Comparison of ENCODE assay signal across 10 cellular contexts in the genomic region with DNA sequence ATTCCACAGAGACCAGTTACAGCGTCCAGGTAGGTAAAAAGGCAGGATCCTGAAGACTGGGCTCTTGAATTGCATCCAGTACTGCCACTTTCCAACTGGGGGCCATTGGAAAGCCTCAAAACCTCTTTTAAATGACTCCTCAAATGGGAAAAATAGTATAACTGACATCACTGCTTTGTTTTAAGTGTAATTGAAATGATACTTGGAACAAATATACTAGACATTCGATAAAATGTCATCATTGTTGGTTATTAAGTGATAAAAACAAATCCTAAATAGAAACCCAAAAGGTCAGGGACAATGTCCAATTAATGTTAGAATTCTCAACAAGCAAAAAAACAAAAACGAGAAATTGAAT. TPM values are rescaled to one million over a fixed set of nuclear protein-coding genes. Genes with fewer than 3 reads are reported as not detected.
A peak's percentile ranks its signal among the peaks of the same experiment; 100 is the strongest.
DNase-seq lines count a peak whose midpoint lies in the region; ATAC-seq and TF ChIP-seq lines count a peak whose summit lies in the region.
"Had no signal": no experiment of that assay in that cellular context is flagged by ENCODE, and none has a peak within 500 bp of the region (broad histone marks: within the 10 kb centered on the region; RNA-seq: fewer than 3 reads in every experiment).

No MANE protein-coding gene starts in this region.

- peaks cover 12% of the 10 kb centered on the region for H3K4me1 ChIP-seq in upper lobe of right lung

- no peak overlapping the region for H3K4me3 ChIP-seq in upper lobe of right lung
- H3K4me3 ChIP-seq: body of pancreas had no signal

- H3K27me3 ChIP-seq in upper lobe of right lung: no peaks in the 10 kb centered on the region
- H3K27me3 ChIP-seq: body of pancreas, tibial artery had no signal

- intact Hi-C loops in activated CD4-positive, alpha-beta T cell treated with anti-CD3 and anti-CD28 coated beads, Interleukin-2, amount 10 ng/mL, durations not matched to agents 24 days and 14 days (cut with micrococcal nuclease): no loop called here
- intact Hi-C loops in activated T-helper 1 cell treated with anti-CD3 and anti-CD28 coated beads, Interleukin-12 subunit alpha, Interleukin-12 subunit beta, Interleukin-2, Interleukin-4 antibody, amounts not matched to agents 30 ng/mL and 10 ng/mL and 1 ng/mL, durations not matched to agents 14 hours and 24 hours and 36 hours (cut with micrococcal nuclease): no loop called here
- intact Hi-C loops in upper lobe of right lung (cut with DNase I): no loop called here

- ATAC-seq in stimulated activated naive B cell treated with anti-CD40 and anti-IgM and Interleukin-4, amounts not matched to agents 10 μg/mL and 1 μg/mL and 100 μg/mL, for 72 hours (replicated peaks): no peak
- no peak for ATAC-seq in upper lobe of right lung

- no peak for DNase-seq in activated CD4-positive, alpha-beta T cell treated with anti-CD3 and anti-CD28 coated beads, Interleukin-2, amount 10 ng/mL, durations not matched to agents 24 days and 14 days
- DNase-seq in activated CD4-positive, alpha-beta T cell treated with anti-CD3 and anti-CD28 coated beads, Interleukin-2, amount 50 U/mL, for 48 hours: no peak
- no peak for DNase-seq in activated T-helper 1 cell treated with anti-CD3 and anti-CD28 coated beads, Interleukin-12 subunit alpha, Interleukin-12 subunit beta, Interleukin-2, Interleukin-4 antibody, amounts not matched to agents 30 ng/mL and 10 ng/mL and 1 ng/mL, durations not matched to agents 14 hours and 24 hours and 36 hours (ENCODE audit: low spot score)
- DNase-seq in immature natural killer cell (no peak), upper lobe of right lung (no peak), COLO829 (ENCODE audit: low spot score) (no peak), SW 1271 (lab: John Stamatoyannopoulos, UW) (no peak)
- DNase-seq in stimulated activated naive B cell treated with anti-CD40 and anti-IgM and Interleukin-4, amounts not matched to agents 10 μg/mL and 1 μg/mL and 100 μg/mL, for 72 hours: no peak

- peaks cover 27% of the 10 kb centered on the region for H3K36me3 Mint-ChIP-seq in activated CD4-positive, alpha-beta T cell treated with anti-CD3 and anti-CD28 coated beads, Interleukin-2, amount 10 ng/mL, durations not matched to agents 24 days and 14 days (ENCODE audit: low read depth)
- H3K36me3 Mint-ChIP-seq in activated T-helper 1 cell treated with anti-CD3 and anti-CD28 coated beads, Interleukin-12 subunit alpha, Interleukin-12 subunit beta, Interleukin-2, Interleukin-4 antibody, amounts not matched to agents 30 ng/mL and 10 ng/mL and 1 ng/mL, durations not matched to agents 14 hours and 24 hours and 36 hours (ENCODE audit: low read depth): peaks cover 22% of the 10 kb centered on the region
- H3K36me3 Mint-ChIP-seq in immature natural killer cell: peaks cover 0 to 3% (median 0%) of the 10 kb centered on the region in 3 donors
- peaks cover 18 to 27% of the 10 kb centered on the region in 2 donors for H3K36me3 Mint-ChIP-seq in stimulated activated naive B cell treated with anti-CD40 and anti-IgM and Interleukin-4, amounts not matched to agents 10 μg/mL and 1 μg/mL and 100 μg/mL, for 72 hours

- no peak overlapping the region for H3K27ac ChIP-seq in upper lobe of right lung

- H3K4me3 Mint-ChIP-seq in activated CD4-positive, alpha-beta T cell treated with anti-CD3 and anti-CD28 coated beads, Interleukin-2, amount 10 ng/mL, durations not matched to agents 24 days and 14 days: peak overlapping the region; percentile 96
- peak overlapping the region; percentile 81 for H3K4me3 Mint-ChIP-seq in activated T-helper 1 cell treated with anti-CD3 and anti-CD28 coated beads, Interleukin-12 subunit alpha, Interleukin-12 subunit beta, Interleukin-2, Interleukin-4 antibody, amounts not matched to agents 30 ng/mL and 10 ng/mL and 1 ng/mL, durations not matched to agents 14 hours and 24 hours and 36 hours
- H3K4me3 Mint-ChIP-seq in immature natural killer cell: peak overlapping the region in 4 of 5 donors; percentile 27 to 64 (median 48)
- peak overlapping the region in 1 of 2 donors; percentile 70 for H3K4me3 Mint-ChIP-seq in stimulated activated naive B cell treated with anti-CD40 and anti-IgM and Interleukin-4, amounts not matched to agents 10 μg/mL and 1 μg/mL and 100 μg/mL, for 72 hours

- H3K9me3 Mint-ChIP-seq in activated CD4-positive, alpha-beta T cell treated with anti-CD3 and anti-CD28 coated beads, Interleukin-2, amount 10 ng/mL, durations not matched to agents 24 days and 14 days: no peaks in the 10 kb centered on the region
- no peaks in the 10 kb centered on the region for H3K9me3 Mint-ChIP-seq in activated T-helper 1 cell treated with anti-CD3 and anti-CD28 coated beads, Interleukin-12 subunit alpha, Interleukin-12 subunit beta, Interleukin-2, Interleukin-4 antibody, amounts not matched to agents 30 ng/mL and 10 ng/mL and 1 ng/mL, durations not matched to agents 14 hours and 24 hours and 36 hours
- H3K9me3 Mint-ChIP-seq in immature natural killer cell: no peaks in the 10 kb centered on the region
- H3K9me3 Mint-ChIP-seq in stimulated activated naive B cell treated with anti-CD40 and anti-IgM and Interleukin-4, amounts not matched to agents 10 μg/mL and 1 μg/mL and 100 μg/mL, for 72 hours: no peaks in the 10 kb centered on the region

- peaks cover 13% of the 10 kb centered on the region for H3K27me3 Mint-ChIP-seq in activated CD4-positive, alpha-beta T cell treated with anti-CD3 and anti-CD28 coated beads, Interleukin-2, amount 10 ng/mL, durations not matched to agents 24 days and 14 days
- H3K27me3 Mint-ChIP-seq in activated T-helper 1 cell treated with anti-CD3 and anti-CD28 coated beads, Interleukin-12 subunit alpha, Interleukin-12 subunit beta, Interleukin-2, Interleukin-4 antibody, amounts not matched to agents 30 ng/mL and 10 ng/mL and 1 ng/mL, durations not matched to agents 14 hours and 24 hours and 36 hours (ENCODE audit: insufficient read depth): peaks cover 9% of the 10 kb centered on the region
- peaks cover 0 to 12% (median 7%) of the 10 kb centered on the region in 3 donors for H3K27me3 Mint-ChIP-seq in immature natural killer cell (ENCODE audit: low read depth in 3 of 3)
- no peaks in the 10 kb centered on the region for H3K27me3 Mint-ChIP-seq in stimulated activated naive B cell treated with anti-CD40 and anti-IgM and Interleukin-4, amounts not matched to agents 10 μg/mL and 1 μg/mL and 100 μg/mL, for 72 hours

- no peak for TF ChIP-seq CTCF in upper lobe of right lung (IDR thresholded peaks at IDR 0.05)

- H3K36me3 ChIP-seq in upper lobe of right lung: no peaks in the 10 kb centered on the region
- H3K36me3 ChIP-seq: tibial artery had no signal

- H3K9me3 ChIP-seq in upper lobe of right lung: no peaks in the 10 kb centered on the region
- H3K9me3 ChIP-seq: body of pancreas, tibial artery had no signal

- no peak overlapping the region for H3K27ac Mint-ChIP-seq in activated CD4-positive, alpha-beta T cell treated with anti-CD3 and anti-CD28 coated beads, Interleukin-2, amount 10 ng/mL, durations not matched to agents 24 days and 14 days
- H3K27ac Mint-ChIP-seq in activated T-helper 1 cell treated with anti-CD3 and anti-CD28 coated beads, Interleukin-12 subunit alpha, Interleukin-12 subunit beta, Interleukin-2, Interleukin-4 antibody, amounts not matched to agents 30 ng/mL and 10 ng/mL and 1 ng/mL, durations not matched to agents 14 hours and 24 hours and 36 hours: peak overlapping the region; percentile 49
- H3K27ac Mint-ChIP-seq in immature natural killer cell: peak overlapping the region in 3 of 6 donors; percentile 32 to 64 (median 44)
- H3K27ac Mint-ChIP-seq in stimulated activated naive B cell treated with anti-CD40 and anti-IgM and Interleukin-4, amounts not matched to agents 10 μg/mL and 1 μg/mL and 100 μg/mL, for 72 hours: peak overlapping the region; percentile 86

- peaks cover 44% of the 10 kb centered on the region for H3K4me1 Mint-ChIP-seq in activated CD4-positive, alpha-beta T cell treated with anti-CD3 and anti-CD28 coated beads, Interleukin-2, amount 10 ng/mL, durations not matched to agents 24 days and 14 days
- H3K4me1 Mint-ChIP-seq in activated T-helper 1 cell treated with anti-CD3 and anti-CD28 coated beads, Interleukin-12 subunit alpha, Interleukin-12 subunit beta, Interleukin-2, Interleukin-4 antibody, amounts not matched to agents 30 ng/mL and 10 ng/mL and 1 ng/mL, durations not matched to agents 14 hours and 24 hours and 36 hours (ENCODE audit: low read depth): peaks cover 53% of the 10 kb centered on the region
- H3K4me1 Mint-ChIP-seq in immature natural killer cell: peaks cover 18 to 20% of the 10 kb centered on the region in 2 donors
- H3K4me1 Mint-ChIP-seq in stimulated activated naive B cell treated with anti-CD40 and anti-IgM and Interleukin-4, amounts not matched to agents 10 μg/mL and 1 μg/mL and 100 μg/mL, for 72 hours: peaks cover 37 to 65% of the 10 kb centered on the region in 2 donors

RNA-seq across cellular contexts. Expression of a gene that starts 1.2 kb away (rescaled TPM):
- total RNA-seq in activated CD4-positive, alpha-beta T cell treated with anti-CD3 and anti-CD28 coated beads, Interleukin-2, amount 10 ng/mL, durations not matched to agents 24 days and 14 days: 470 and 474 TPM in 2 replicates
- total RNA-seq in activated T-helper 1 cell treated with anti-CD3 and anti-CD28 coated beads, Interleukin-12 subunit alpha, Interleukin-12 subunit beta, Interleukin-2, Interleukin-4 antibody, amounts not matched to agents 30 ng/mL and 10 ng/mL and 1 ng/mL, durations not matched to agents 14 hours and 24 hours and 36 hours: 531 and 535 TPM in 2 replicates
- 100 to 1,000 TPM; 193 to 268 (median 235) TPM for polyA plus RNA-seq in immature natural killer cell
- total RNA-seq in upper lobe of right lung: 129 TPM

RNA-seq across cellular contexts. Expression of a gene that starts 29.2 kb away (rescaled TPM):
- 36.7 and 36.9 TPM in 2 replicates for total RNA-seq in activated CD4-positive, alpha-beta T cell treated with anti-CD3 and anti-CD28 coated beads, Interleukin-2, amount 10 ng/mL, durations not matched to agents 24 days and 14 days
- total RNA-seq in activated T-helper 1 cell treated with anti-CD3 and anti-CD28 coated beads, Interleukin-12 subunit alpha, Interleukin-12 subunit beta, Interleukin-2, Interleukin-4 antibody, amounts not matched to agents 30 ng/mL and 10 ng/mL and 1 ng/mL, durations not matched to agents 14 hours and 24 hours and 36 hours: 39.3 and 42.6 TPM in 2 replicates
- 10 to 100 TPM; 18.0 to 28.0 (median 20.7) TPM for polyA plus RNA-seq in immature natural killer cell
- total RNA-seq in upper lobe of right lung: 56.3 TPM
